9 cellular contexts compared by ENCODE assay signal in the genomic region with DNA sequence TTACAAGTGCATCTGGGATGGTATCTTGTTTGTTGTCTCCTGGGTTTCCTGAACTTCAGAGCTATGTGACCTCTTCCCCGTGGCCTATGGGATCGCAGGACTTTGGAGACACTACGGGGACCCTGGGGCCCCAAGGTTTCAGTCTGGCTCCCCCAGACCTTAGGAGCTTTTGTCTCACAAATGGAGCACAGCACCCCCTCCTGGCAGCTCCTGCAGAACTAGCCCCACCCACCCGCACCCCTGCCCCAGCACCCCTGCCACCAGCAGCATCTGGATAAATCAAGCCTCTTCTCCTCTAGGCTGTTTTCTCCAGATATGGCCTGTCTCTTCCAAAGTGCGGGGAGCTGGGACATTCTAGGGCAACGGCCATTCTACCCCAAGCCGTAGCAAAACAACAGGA. TPM values are rescaled to one million over a fixed set of nuclear protein-coding genes. Genes with fewer than 3 reads are reported as not detected.
A peak's percentile ranks its signal among the peaks of the same experiment; 100 is the strongest.
DNase-seq lines count a peak whose midpoint lies in the region; ATAC-seq and TF ChIP-seq lines count a peak whose summit lies in the region.
"Had no signal": no experiment of that assay in that cellular context is flagged by ENCODE, and none has a peak within 500 bp of the region (broad histone marks: within the 10 kb centered on the region; RNA-seq: fewer than 3 reads in every experiment).

No MANE protein-coding gene starts in this region.

- DNase-seq in heart right ventricle (no peak), left ventricle myocardium superior (no peak), fibroblast of villous mesenchyme (ENCODE audit: low read depth) (peak; percentile 30), DMS153 treated with DMSO at 0.1 percent for 48 hours (lab: John Stamatoyannopoulos, UW; ENCODE audit: unreplicated experiment) (no peak), right atrium auricular region (ENCODE audit: low spot score) (no peak)
- DNase-seq in activated CD4-positive, alpha-beta memory T cell treated with anti-CD3 and anti-CD28 coated beads, Interleukin-2, amount 10 ng/mL, durations not matched to agents 7 days and 5 days, result peak; percentile 53

- peaks cover 4 to 39% (median 13%) of the 10 kb centered on the region in 9 donors for H3K4me1 ChIP-seq in heart right ventricle
- peaks cover 0 to 35% of the 10 kb centered on the region in 2 donors for H3K4me1 ChIP-seq in right atrium auricular region

- no peaks in the 10 kb centered on the region for H3K4me1 Mint-ChIP-seq in activated CD4-positive, alpha-beta memory T cell treated with anti-CD3 and anti-CD28 coated beads, Interleukin-2, amount 10 ng/mL, durations not matched to agents 7 days and 5 days

- intact Hi-C loops in heart right ventricle (cut with DNase I) (no loop called here), left ventricle myocardium superior (cut with micrococcal nuclease) (no loop called here)

- no peak overlapping the region for H3K4me3 ChIP-seq in heart right ventricle
- H3K4me3 ChIP-seq in fibroblast of villous mesenchyme (ENCODE audit: low read depth, low read length), result no peak overlapping the region
- H3K4me3 ChIP-seq in right atrium auricular region, result no peak overlapping the region
- H3K4me3 ChIP-seq: thoracic aorta had no signal

- TF ChIP-seq CTCF in heart right ventricle (IDR thresholded peaks at IDR 0.05) (peak in 7 of 9 donors; percentile 25 to 49 (median 39)), fibroblast of villous mesenchyme (IDR thresholded peaks at IDR 0.05; ENCODE audit: insufficient read depth, low read depth, low read length) (no peak), right atrium auricular region (IDR thresholded peaks at IDR 0.05) (peak in 1 of 2 donors; percentile 44)

- H3K9me3 ChIP-seq in heart right ventricle (no peaks in the 10 kb centered on the region), right atrium auricular region (no peaks in the 10 kb centered on the region)
- H3K9me3 ChIP-seq: thoracic aorta had no signal

- ATAC-seq in heart right ventricle (no peak), left ventricle myocardium superior (no peak), GM21723 (IDR thresholded peaks at IDR 0.05; ENCODE audit: unreplicated experiment) (no peak), GM21526 (IDR thresholded peaks at IDR 0.05; ENCODE audit: low FRiP score, unreplicated experiment) (no peak)

- no peak overlapping the region for H3K27ac ChIP-seq in heart right ventricle
- no peak overlapping the region for H3K27ac ChIP-seq in right atrium auricular region

- H3K9me3 Mint-ChIP-seq in activated CD4-positive, alpha-beta memory T cell treated with anti-CD3 and anti-CD28 coated beads, Interleukin-2, amount 10 ng/mL, durations not matched to agents 7 days and 5 days, result no peaks in the 10 kb centered on the region

- peaks cover 46% of the 10 kb centered on the region for H3K36me3 Mint-ChIP-seq in activated CD4-positive, alpha-beta memory T cell treated with anti-CD3 and anti-CD28 coated beads, Interleukin-2, amount 10 ng/mL, durations not matched to agents 7 days and 5 days (ENCODE audit: low read depth)

- POLR2A ChIA-PET in activated CD4-positive, alpha-beta memory T cell treated with anti-CD3 and anti-CD28 coated beads, Interleukin-2, amount 10 ng/mL, durations not matched to agents 7 days and 5 days (lab: Charles Lee), result interaction anchor here (1.0 kb wide), 1 partner anchor 68 kb away, joined by 5 read pairs; a partner anchor contains a TSS

- no peaks in the 10 kb centered on the region for H3K27me3 Mint-ChIP-seq in activated CD4-positive, alpha-beta memory T cell treated with anti-CD3 and anti-CD28 coated beads, Interleukin-2, amount 10 ng/mL, durations not matched to agents 7 days and 5 days

- no peak overlapping the region for H3K27ac Mint-ChIP-seq in activated CD4-positive, alpha-beta memory T cell treated with anti-CD3 and anti-CD28 coated beads, Interleukin-2, amount 10 ng/mL, durations not matched to agents 7 days and 5 days

- CTCF ChIA-PET in activated CD4-positive, alpha-beta memory T cell treated with anti-CD3 and anti-CD28 coated beads, Interleukin-2, amount 10 ng/mL, durations not matched to agents 7 days and 5 days (lab: Charles Lee), result interaction anchor here (0.6 to 1.9 kb wide), 7 partner anchors 19 to 291 kb away, joined by 3 to 44 read pairs (median 3); a partner anchor contains a TSS

- H3K36me3 ChIP-seq in heart right ventricle (peaks cover 4 to 92% (median 51%) of the 10 kb centered on the region in 9 donors), right atrium auricular region (peaks cover 66% of the 10 kb centered on the region)

- H3K27me3 ChIP-seq in heart right ventricle (no peaks in the 10 kb centered on the region), right atrium auricular region (no peaks in the 10 kb centered on the region)

- WGBS in heart right ventricle, 2 donors, result 90 to 93% methylated on average over 7 of the region's 7 CpGs

- no peak overlapping the region for H3K4me3 Mint-ChIP-seq in activated CD4-positive, alpha-beta memory T cell treated with anti-CD3 and anti-CD28 coated beads, Interleukin-2, amount 10 ng/mL, durations not matched to agents 7 days and 5 days

RNA-seq across cellular contexts. Expression of a gene that starts 10.4 kb away (rescaled TPM):
- 1 to 10 TPM; 1.1 to 8.4 (median 5.0) TPM for total RNA-seq in heart right ventricle
- polyA plus RNA-seq in heart right ventricle, result 1 to 10 TPM; 4.4 to 5.4 TPM
- 14.5 TPM for total RNA-seq in left ventricle myocardium superior
- not detected for total RNA-seq in activated CD4-positive, alpha-beta memory T cell treated with anti-CD3 and anti-CD28 coated beads, Interleukin-2, amount 10 ng/mL, durations not matched to agents 7 days and 5 days
- total RNA-seq in fibroblast of villous mesenchyme, result 1.7 and 3.2 TPM in 2 replicates
- 1 to 10 TPM in 1 of 2 donors, under 1 TPM in 1; 0.90 to 1.7 TPM for total RNA-seq in right atrium auricular region

RNA-seq across cellular contexts. Expression of a gene that starts 32.2 kb away (rescaled TPM):
- total RNA-seq in heart right ventricle (10 to 100 TPM; 13.0 to 26.4 (median 19.7) TPM), left ventricle myocardium superior (26.5 TPM), fibroblast of villous mesenchyme (13.5 and 16.4 TPM in 2 replicates), right atrium auricular region (10 to 100 TPM; 15.4 to 25.5 TPM)
- polyA plus RNA-seq in heart right ventricle, result 10 to 100 TPM; 13.9 to 38.8 TPM
- 10 to 100 TPM; 28.9 to 31.1 TPM for total RNA-seq in activated CD4-positive, alpha-beta memory T cell treated with anti-CD3 and anti-CD28 coated beads, Interleukin-2, amount 10 ng/mL, durations not matched to agents 7 days and 5 days

Comparison
In these comparisons a context has a peak if more than half of its experiments do, and no peak if none do; other contexts are left out.
1. DNase-seq: peak in activated CD4-positive, alpha-beta memory T cell treated with anti-CD3 and anti-CD28 coated beads, Interleukin-2, amount 10 ng/mL, durations not matched to agents 7 days and 5 days (single experiment) and fibroblast of villous mesenchyme (single experiment); none in heart right ventricle (0 of 2), left ventricle myocardium superior (single experiment), DMS153 treated with DMSO at 0.1 percent for 48 hours (single experiment) and right atrium auricular region (single experiment).